ENCODE assay signal across 14 cellular contexts in the genomic region with DNA sequence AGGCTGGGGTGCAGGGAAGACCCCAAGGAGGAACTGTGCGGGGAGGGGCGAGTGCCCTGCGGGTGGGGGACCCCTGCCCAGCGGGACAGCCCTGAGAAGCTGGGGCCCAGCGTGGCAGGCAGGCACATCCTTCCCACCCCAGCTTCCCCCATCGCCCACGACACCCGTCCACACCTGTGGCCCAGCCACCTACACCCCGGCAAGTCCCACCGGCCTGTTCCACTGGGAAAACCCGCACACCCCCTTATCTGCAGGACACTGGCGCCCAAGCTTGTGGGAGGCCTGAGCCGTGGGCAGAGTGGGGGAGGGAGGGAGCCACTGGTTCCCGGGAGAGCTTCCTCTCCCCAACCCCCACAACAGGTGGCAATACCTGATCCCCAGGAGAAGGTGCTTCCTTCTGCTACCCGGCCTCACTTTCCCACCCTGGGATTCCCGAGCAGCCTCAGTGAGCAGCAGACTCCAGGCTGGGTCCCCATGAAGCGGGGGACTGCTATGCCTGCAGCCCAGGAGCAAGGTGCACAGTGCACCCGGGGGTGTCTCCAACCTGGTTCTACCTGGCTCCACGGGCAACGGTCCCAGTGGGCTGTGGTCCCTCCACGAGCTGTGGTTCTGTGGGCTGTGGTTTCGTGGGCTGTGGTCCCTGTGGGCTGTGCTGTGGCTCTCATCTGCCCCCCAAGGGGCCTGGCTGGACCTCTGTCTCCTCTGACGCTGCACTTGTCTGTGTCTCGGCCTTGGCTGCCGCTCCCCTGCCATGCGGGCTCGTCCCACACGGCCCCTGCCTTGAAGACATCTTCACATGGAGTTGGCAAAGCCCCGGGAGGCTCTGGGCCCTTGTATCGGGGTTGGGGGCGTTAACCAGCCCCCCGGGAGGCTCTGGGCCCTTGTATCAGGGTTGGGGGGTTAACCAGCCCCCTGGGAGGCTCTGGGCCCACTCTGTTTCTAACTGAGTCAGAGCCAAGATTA. TPM values are rescaled to one million over a fixed set of nuclear protein-coding genes. Genes with fewer than 3 reads are reported as not detected.
A peak's percentile ranks its signal among the peaks of the same experiment; 100 is the strongest.
DNase-seq lines count a peak whose midpoint lies in the region; ATAC-seq and TF ChIP-seq lines count a peak whose summit lies in the region.
"Had no signal": no experiment of that assay in that cellular context is flagged by ENCODE, and none has a peak within 500 bp of the region (broad histone marks: within the 10 kb centered on the region; RNA-seq: fewer than 3 reads in every experiment).

No MANE protein-coding gene starts in this region.

- no CpG with 5 or more reads among the region's 32 CpGs for WGBS in trophoblast cell (ENCODE audit: extremely low coverage, insufficient coverage, insufficient read length)

- no peak for ATAC-seq in activated T-cell treated with anti-CD3 and anti-CD28 coated beads, Interleukin-2, amount 50 U/mL, for 4 hours
- ATAC-seq: naive thymus-derived CD8-positive, alpha-beta T cell; PC-3 had no signal

- intact Hi-C loops in Caco-2 (cut with micrococcal nuclease; ENCODE audit: unreplicated experiment) = no loop called here

- H3K18ac ChIP-seq in trophoblast cell (ENCODE audit: low read length) = no peak overlapping the region

- H3K9me3 ChIP-seq in Caco-2 = no peaks in the 10 kb centered on the region
- no peaks in the 10 kb centered on the region for H3K9me3 ChIP-seq in trophoblast cell (ENCODE audit: insufficient read depth, low read depth, low read length)

- peaks cover 2% of the 10 kb centered on the region for H3K79me2 ChIP-seq in trophoblast cell (ENCODE audit: control insufficient read depth, insufficient read depth, low read length, poor library complexity)

- no peaks in the 10 kb centered on the region for H3K9me3 Mint-ChIP-seq in Caco-2 (ENCODE audit: unreplicated experiment)
- peaks cover 4% of the 10 kb centered on the region for H3K9me3 Mint-ChIP-seq in glutamatergic neuron (ENCODE audit: unreplicated experiment)
- no peaks in the 10 kb centered on the region for H3K9me3 Mint-ChIP-seq in activated T-cell treated with anti-CD3 and anti-CD28 coated beads, Interleukin-2, amount 50 U/mL, for 4 hours
- H3K9me3 Mint-ChIP-seq: activated CD4-positive, alpha-beta memory T cell treated with anti-CD3 and anti-CD28 coated beads for 36 hours; naive thymus-derived CD8-positive, alpha-beta T cell had no signal

- H4K12ac ChIP-seq in trophoblast cell (ENCODE audit: low read depth, low read length) = no peak overlapping the region

- no peak overlapping the region for H3K4me3 ChIP-seq in Caco-2 (ENCODE audit: low read depth, low read length)
- no peak overlapping the region for H3K4me3 ChIP-seq in trophoblast cell (ENCODE audit: low read depth, low read length)

- H3K4me2 ChIP-seq in trophoblast cell (ENCODE audit: low read length) = no peak overlapping the region

- no peak overlapping the region for H2BK120ac ChIP-seq in trophoblast cell (ENCODE audit: insufficient read depth, low read length, poor library complexity)

- CTCF ChIA-PET in Caco-2 (lab: Charles Lee) = interaction anchor here (1.1 kb wide), 1 partner anchor 31 kb away, joined by 5 read pairs; no protein-coding TSS in a partner anchor

- peaks cover 30% of the 10 kb centered on the region for H3K79me1 ChIP-seq in trophoblast cell (ENCODE audit: low read length)

- peak in 1 of 2 experiments; percentile 30 for DNase-seq in Caco-2
- peak; percentile 50 for DNase-seq in NCI-H2171 treated with DMSO at 0.1 percent for 48 hours (lab: John Stamatoyannopoulos, UW)
- DNase-seq in glutamatergic neuron = peak; percentile 18
- DNase-seq in trophoblast cell = no peak
- no peak for DNase-seq in DMS153 (lab: John Stamatoyannopoulos, UW)
- no peak for DNase-seq in DMS153 treated with DMSO at 0.1 percent for 48 hours (lab: John Stamatoyannopoulos, UW; ENCODE audit: unreplicated experiment)
- DNase-seq in DMS114 treated with DMSO at 0.1 percent for 48 hours (lab: John Stamatoyannopoulos, UW; ENCODE audit: unreplicated experiment) = no peak
- no peak for DNase-seq in activated T-cell treated with anti-CD3 and anti-CD28 coated beads, Interleukin-2, amount 50 U/mL, for 4 hours
- DNase-seq: activated CD4-positive, alpha-beta memory T cell treated with anti-CD3 and anti-CD28 coated beads for 36 hours; mammary epithelial cell; MV-4-11; NCI-H748 treated with DMSO at 0.1 percent for 48 hours; PC-3 had no signal

- H3K4me3 Mint-ChIP-seq in Caco-2 (ENCODE audit: unreplicated experiment) (no peak overlapping the region), glutamatergic neuron (ENCODE audit: unreplicated experiment) (no peak overlapping the region)
- H3K4me3 Mint-ChIP-seq in activated T-cell treated with anti-CD3 and anti-CD28 coated beads, Interleukin-2, amount 50 U/mL, for 4 hours = no peak overlapping the region
- H3K4me3 Mint-ChIP-seq: activated CD4-positive, alpha-beta memory T cell treated with anti-CD3 and anti-CD28 coated beads for 36 hours had no signal

- H3K4me1 Mint-ChIP-seq in Caco-2 (ENCODE audit: low read depth, unreplicated experiment) = peaks cover 18% of the 10 kb centered on the region
- peaks cover 9% of the 10 kb centered on the region for H3K4me1 Mint-ChIP-seq in glutamatergic neuron (ENCODE audit: low read depth, unreplicated experiment)
- H3K4me1 Mint-ChIP-seq in activated T-cell treated with anti-CD3 and anti-CD28 coated beads, Interleukin-2, amount 50 U/mL, for 4 hours (ENCODE audit: low read depth) = peaks cover 20% of the 10 kb centered on the region

- H3K9ac ChIP-seq in trophoblast cell (ENCODE audit: low read length) = no peak overlapping the region

- no peak overlapping the region for H2BK12ac ChIP-seq in trophoblast cell (ENCODE audit: low read length)

- H3K36me3 Mint-ChIP-seq in Caco-2 (ENCODE audit: insufficient read depth, unreplicated experiment) (peaks cover 34% of the 10 kb centered on the region), glutamatergic neuron (ENCODE audit: unreplicated experiment) (no peaks in the 10 kb centered on the region)
- no peaks in the 10 kb centered on the region for H3K36me3 Mint-ChIP-seq in activated T-cell treated with anti-CD3 and anti-CD28 coated beads, Interleukin-2, amount 50 U/mL, for 4 hours (ENCODE audit: insufficient read depth)
- H3K36me3 Mint-ChIP-seq: activated CD4-positive, alpha-beta memory T cell treated with anti-CD3 and anti-CD28 coated beads for 36 hours; naive thymus-derived CD8-positive, alpha-beta T cell had no signal

- H2AFZ ChIP-seq in trophoblast cell (ENCODE audit: insufficient read depth, low read length, poor library complexity) = no peak overlapping the region

- H3K27me3 Mint-ChIP-seq in Caco-2 (ENCODE audit: insufficient read depth, unreplicated experiment) (no peaks in the 10 kb centered on the region), glutamatergic neuron (ENCODE audit: unreplicated experiment) (peaks cover 1% of the 10 kb centered on the region)
- H3K27me3 Mint-ChIP-seq in activated T-cell treated with anti-CD3 and anti-CD28 coated beads, Interleukin-2, amount 50 U/mL, for 4 hours (ENCODE audit: low read depth) = peaks cover 6% of the 10 kb centered on the region

- H3K4me1 ChIP-seq in Caco-2 = peaks cover 52% of the 10 kb centered on the region
- peaks cover 25 to 28% of the 10 kb centered on the region in 2 experiments for H3K4me1 ChIP-seq in trophoblast cell (ENCODE audit: control insufficient read depth in 1 of 2, insufficient read depth in 2 of 2, low read length in 2 of 2)

- H3K14ac ChIP-seq in trophoblast cell (ENCODE audit: low read length) = no peak overlapping the region

- H4K91ac ChIP-seq in trophoblast cell (ENCODE audit: low read depth, low read length) = peak overlapping the region; percentile 44

- H3K4ac ChIP-seq in trophoblast cell (ENCODE audit: low read depth, low read length) = no peak overlapping the region

- H3K27ac Mint-ChIP-seq in Caco-2 (ENCODE audit: unreplicated experiment) (peak overlapping the region; percentile 48), glutamatergic neuron (ENCODE audit: unreplicated experiment) (no peak overlapping the region)
- H3K27ac Mint-ChIP-seq: activated CD4-positive, alpha-beta memory T cell treated with anti-CD3 and anti-CD28 coated beads for 36 hours had no signal

- H3K27me3 ChIP-seq in Caco-2 (replicated peaks; ENCODE audit: control insufficient read depth, insufficient read depth, low read length) (no peaks in the 10 kb centered on the region), trophoblast cell (ENCODE audit: insufficient read depth, low read length) (no peaks in the 10 kb centered on the region)

- no peak overlapping the region for H4K8ac ChIP-seq in trophoblast cell (ENCODE audit: low read depth, low read length)

- H3K27ac ChIP-seq in trophoblast cell (ENCODE audit: low read depth, low read length) = no peak overlapping the region

- no peak overlapping the region for H2BK5ac ChIP-seq in trophoblast cell (ENCODE audit: low read depth, low read length, poor library complexity)

- peak overlapping the region; percentile 38 for H2AK5ac ChIP-seq in trophoblast cell (ENCODE audit: low read length)

- H3K36me3 ChIP-seq in Caco-2 (ENCODE audit: control insufficient read depth, insufficient read depth, low read length) (peaks cover 2% of the 10 kb centered on the region; the same call in 1 of the 2 replicates), trophoblast cell (ENCODE audit: control insufficient read depth in 1 of 2, insufficient read depth in 2 of 2, low read length in 2 of 2) (no peaks in the 10 kb centered on the region)

- no TSS peak for BruUV-seq in Caco-2 (replicated peaks; lab: Mats Ljungman, UMichigan)

- TF ChIP-seq CTCF in Caco-2 (IDR thresholded peaks at IDR 0.05; ENCODE audit: insufficient read depth in 1 of 2, low read depth in 1 of 2, low read length in 1 of 2, severe bottlenecking in 1 of 2, unreplicated experiment in 1 of 2) = no peak
- no peak for TF ChIP-seq CTCF in glutamatergic neuron (IDR thresholded peaks at IDR 0.05; ENCODE audit: partially characterized antibody, unreplicated experiment)

- H3K23ac ChIP-seq in trophoblast cell (ENCODE audit: low read length) = no peak overlapping the region

- POLR2A ChIA-PET in Caco-2 (lab: Charles Lee) = interaction anchor here (1.0 kb wide), 1 partner anchor 63 kb away, joined by 3 read pairs; no protein-coding TSS in a partner anchor

RNA-seq across cellular contexts. Expression of gene POFUT2, which starts 37.8 kb away (rescaled TPM):
- total RNA-seq in Caco-2 (2022) (32.0 and 36.5 TPM in 2 replicates), glutamatergic neuron (ENCODE audit: unreplicated experiment) (31.9 TPM)
- 33.1 and 33.8 TPM in 2 replicates for polyA plus RNA-seq in trophoblast cell (2013)
- total RNA-seq in activated T-cell treated with anti-CD3 and anti-CD28 coated beads, Interleukin-2, amount 50 U/mL, for 4 hours = 10 to 100 TPM; 14.4 to 17.1 (median 15.1) TPM

Comparison
In these comparisons a context has a peak if more than half of its experiments do, and no peak if none do; other contexts are left out.
1. DNase-seq: peak in NCI-H2171 treated with DMSO at 0.1 percent for 48 hours (single experiment) and glutamatergic neuron (single experiment); none in trophoblast cell (0 of 2), DMS153 (single experiment), DMS153 treated with DMSO at 0.1 percent for 48 hours (single experiment), DMS114 treated with DMSO at 0.1 percent for 48 hours (single experiment) and activated T-cell treated with anti-CD3 and anti-CD28 coated beads, Interleukin-2, amount 50 U/mL, for 4 hours (single experiment).